Comparison of ENCODE assay signal across 15 cellular contexts in the genomic region with DNA sequence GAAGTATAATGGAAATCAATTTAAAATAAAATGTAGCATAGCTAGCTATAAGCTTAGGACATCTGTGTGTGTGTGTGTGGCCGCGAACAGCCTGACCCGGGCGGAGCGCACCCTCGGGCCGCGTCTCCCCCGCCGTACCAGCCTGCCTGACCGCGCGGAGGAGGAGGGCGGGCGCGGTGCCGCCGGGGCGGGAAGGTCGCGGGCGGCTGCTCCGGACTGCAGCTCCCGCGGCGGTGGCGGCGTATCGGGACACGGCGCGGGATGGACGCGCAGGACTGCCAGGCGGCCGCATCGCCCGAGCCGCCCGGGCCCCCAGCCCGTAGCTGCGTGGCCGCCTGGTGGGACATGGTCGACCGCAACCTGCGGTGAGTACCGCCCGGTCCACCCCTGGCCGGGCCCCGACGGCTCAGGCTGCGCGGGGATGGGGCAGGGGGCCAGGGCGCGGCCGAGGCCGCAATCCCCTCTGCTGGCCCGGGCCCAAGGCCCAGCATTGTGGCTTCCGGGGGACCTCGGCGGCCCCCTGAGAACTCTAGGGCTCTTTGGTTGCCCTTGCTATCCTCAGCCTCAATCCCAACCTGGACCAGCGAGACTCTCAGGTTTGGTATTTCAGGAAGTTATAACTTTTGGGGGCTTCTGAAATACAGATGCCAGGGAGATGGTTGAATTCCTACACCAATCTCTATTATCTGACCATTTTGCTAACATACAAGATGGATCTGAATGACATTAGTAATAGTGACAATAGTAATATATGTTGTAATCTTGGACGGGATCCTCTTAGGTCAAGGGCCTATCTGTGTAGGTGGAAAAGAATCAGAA. TPM values are rescaled to one million over a fixed set of nuclear protein-coding genes. Genes with fewer than 3 reads are reported as not detected.
DNase-seq lines count a peak whose midpoint lies in the region; ATAC-seq and TF ChIP-seq lines count a peak whose summit lies in the region.
"Had no signal": no experiment of that assay in that cellular context is flagged by ENCODE, and none has a peak within 500 bp of the region (broad histone marks: within the 10 kb centered on the region; RNA-seq: fewer than 3 reads in every experiment).

A gene with protein sequence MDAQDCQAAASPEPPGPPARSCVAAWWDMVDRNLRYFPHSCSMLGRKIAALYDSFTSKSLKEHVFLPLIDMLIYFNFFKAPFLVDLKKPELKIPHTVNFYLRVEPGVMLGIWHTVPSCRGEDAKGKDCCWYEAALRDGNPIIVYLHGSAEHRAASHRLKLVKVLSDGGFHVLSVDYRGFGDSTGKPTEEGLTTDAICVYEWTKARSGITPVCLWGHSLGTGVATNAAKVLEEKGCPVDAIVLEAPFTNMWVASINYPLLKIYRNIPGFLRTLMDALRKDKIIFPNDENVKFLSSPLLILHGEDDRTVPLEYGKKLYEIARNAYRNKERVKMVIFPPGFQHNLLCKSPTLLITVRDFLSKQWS (plus strand): TSS at position 140 of the 819 bp plus-strand sequence. CDS start 122 bp downstream, at position 262.

- peaks cover 26% of the 10 kb centered on the region for H3K27me3 Mint-ChIP-seq in memory B cell

- no peaks in the 10 kb centered on the region for H3K36me3 ChIP-seq in stomach

- DNase-seq in DMS 273 (lab: John Stamatoyannopoulos, UW; ENCODE audit: unreplicated experiment) (peak; percentile 13), DMS 273 treated with DMSO at 0.1 percent for 48 hours (lab: John Stamatoyannopoulos, UW) (no peak), ecto neural progenitor cell (ENCODE audit: low spot score) (peak; percentile 71), memory B cell (ENCODE audit: low spot score in 2 of 2) (peak in 1 of 2 donors; percentile 26), stomach (no peak), dedifferentiated amniotic fluid mesenchymal stem cell (ENCODE audit: extremely low spot score) (no peak)
- DNase-seq: erythroblast; NCI-H2171; occipital lobe; stimulated activated CD8-positive, alpha-beta memory T cell treated with anti-CD3 and anti-CD28 coated beads, Interleukin-4, amount 100 ng/mL, for 48 hours had no signal

- H3K9me3 ChIP-seq in stomach = no peaks in the 10 kb centered on the region

- TF ChIP-seq POLR2A in stomach (IDR thresholded peaks at IDR 0.05) = no peak

- H3K4me3 ChIP-seq in stomach = peak within 1 kb of the TSS; percentile 23 to 39 (median 34)

- peaks cover 15% of the 10 kb centered on the region for H3K4me1 Mint-ChIP-seq in memory B cell

- peaks cover 6 to 45% (median 22%) of the 10 kb centered on the region in 3 donors for H3K27me3 ChIP-seq in stomach

- TF ChIP-seq CTCF in stomach (IDR thresholded peaks at IDR 0.05) = no peak

- peaks cover 2% of the 10 kb centered on the region for H3K36me3 Mint-ChIP-seq in memory B cell

- peaks cover 0 to 10% (median 8%) of the 10 kb centered on the region in 4 donors for H3K4me1 ChIP-seq in stomach

- intact Hi-C loops in stomach (cut with DNase I; ENCODE audit: low total_unique reads) = no loop called here

- no peaks in the 10 kb centered on the region for H3K9me3 Mint-ChIP-seq in memory B cell
- H3K9me3 Mint-ChIP-seq: activated T-helper 17 cell treated with anti-CD3 and anti-CD28 coated beads, Interleukin-2, amount 50 U/mL, for 72 hours; T-helper 1 cell treated with Interleukin-12 subunit alpha and Interleukin-12 subunit beta and Interleukin-4 antibody, amounts not matched to agents 30 μg/mL and 1 μg/mL, for 36 hours had no signal

- TF ChIP-seq EP300 in stomach (IDR thresholded peaks at IDR 0.05) = no peak

- H3K27ac ChIP-seq in stomach = no peak within 1 kb of the TSS
- H3K27ac ChIP-seq: 22Rv1 had no signal

- 9 to 14% (median 12%) methylated on average over 15 to 63 of the region's 63 CpGs for whole genome bisulfite sequencing in stomach, 5 donors

- peak within 1 kb of the TSS; percentile 11 for H3K4me3 Mint-ChIP-seq in memory B cell
- H3K4me3 Mint-ChIP-seq: activated T-helper 17 cell treated with anti-CD3 and anti-CD28 coated beads, Interleukin-2, amount 50 U/mL, for 72 hours; T-helper 1 cell treated with Interleukin-12 subunit alpha and Interleukin-12 subunit beta and Interleukin-4 antibody, amounts not matched to agents 30 μg/mL and 1 μg/mL, for 36 hours had no signal

- ATAC-seq in memory B cell (ENCODE audit: low read depth) (no peak), HG03159 (IDR thresholded peaks at IDR 0.05; ENCODE audit: unreplicated experiment) (no peak), HG03342 (IDR thresholded peaks at IDR 0.05; ENCODE audit: unreplicated experiment) (no peak)
- ATAC-seq: activated T-helper 17 cell treated with anti-CD3 and anti-CD28 coated beads, Interleukin-2, amount 50 U/mL, for 72 hours had no signal

- H3K27ac Mint-ChIP-seq in memory B cell = no peak within 1 kb of the TSS
- H3K27ac Mint-ChIP-seq: activated T-helper 17 cell treated with anti-CD3 and anti-CD28 coated beads, Interleukin-2, amount 50 U/mL, for 72 hours had no signal

RNA-seq across cellular contexts. Expression of the gene that starts here (rescaled TPM):
- total RNA-seq in stomach = not detected
- under 1 TPM in 1 of 3 donors, not detected in 2; 0.23 TPM for polyA plus RNA-seq in stomach
- total RNA-seq: activated T-helper 17 cell treated with anti-CD3 and anti-CD28 coated beads, Interleukin-2, amount 50 U/mL, for 72 hours; occipital lobe had no signal

Comparison
In these comparisons a context has a peak if more than half of its experiments do, and no peak if none do; other contexts are left out.
1. DNase-seq: peak in DMS 273 (single experiment) and ecto neural progenitor cell (single experiment); none in DMS 273 treated with DMSO at 0.1 percent for 48 hours (single experiment), stomach (single experiment) and dedifferentiated amniotic fluid mesenchymal stem cell (single experiment).